Comparison of ENCODE assay signal across 1 cellular context in the genomic region with DNA sequence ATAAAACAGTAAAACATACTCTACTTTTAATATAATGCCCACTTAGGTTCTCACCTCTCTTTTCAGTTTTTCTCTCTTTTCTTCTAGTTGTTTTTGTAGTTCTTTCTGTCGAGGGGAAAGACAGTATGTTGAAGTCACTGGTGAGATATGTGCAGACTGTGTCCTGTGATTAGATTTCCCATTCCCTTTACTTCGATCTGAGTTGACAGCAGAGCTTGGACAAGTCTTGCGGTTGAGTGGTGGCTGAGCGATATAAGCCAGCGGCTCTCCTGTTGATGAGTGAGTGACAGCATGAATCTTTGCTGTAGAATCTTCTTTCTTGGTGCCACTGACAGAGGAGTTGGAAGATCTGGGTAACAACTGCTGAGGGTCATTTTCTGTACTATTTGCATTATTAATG.
TF ChIP-seq lines count a peak whose summit lies in the region.

No MANE protein-coding gene starts in this region.

TF ChIP-seq in K562, 482 proteins besides CTCF, POLR2A, EP300 and RAD21:
- TF ChIP-seq CREM (IDR thresholded peaks at IDR 0.05; ENCODE audit: low read depth) (no peak), CBX2 (IDR thresholded peaks at IDR 0.05; ENCODE audit: insufficient read depth, low read length, poor library complexity, severe bottlenecking) (no peak), NFIC (IDR thresholded peaks at IDR 0.05) (0 out of 2 replicates have a peak, but pooled peaks have one; percentile 10), C11orf30 (IDR thresholded peaks at IDR 0.05; ENCODE audit: low read depth) (no peak), CBFA2T2 (conservative IDR thresholded peaks at IDR 0.05) (peak; percentile 66), MEIS2 (IDR thresholded peaks at IDR 0.05; ENCODE audit: partially characterized antibody) (peak; percentile 71), SIN3A (IDR thresholded peaks at IDR 0.05; ENCODE audit: borderline replicate concordance in 2 of 2, control insufficient read depth in 1 of 2, low read depth in 2 of 2, low read length in 2 of 2) (no peak), CBFA2T3 (IDR thresholded peaks at IDR 0.05) (peak; percentile 79), ATF1 (CRISPR knock-in tag; IDR thresholded peaks at IDR 0.05) (no peak), ATF1 (tag; IDR thresholded peaks at IDR 0.05) (no peak), ZNF316 (IDR thresholded peaks at IDR 0.05) (no peak), TBL1XR1 (IDR thresholded peaks at IDR 0.05; ENCODE audit: low read length in 2 of 2) (no peak), KDM1A (IDR thresholded peaks at IDR 0.05) (peak; percentile 60 to 69), ZNF274 (IDR thresholded peaks at IDR 0.05; ENCODE audit: borderline replicate concordance, low read depth, low read length) (no peak), DMBX1 (CRISPR knock-in tag; IDR thresholded peaks at IDR 0.05; ENCODE audit: borderline replicate concordance) (peak; percentile 25; the same call in 1 of the 2 replicates), ZNF239 (CRISPR knock-in tag; IDR thresholded peaks at IDR 0.05) (no peak), CHD1 (IDR thresholded peaks at IDR 0.05; ENCODE audit: low read length) (no peak), KAT7 (CRISPR knock-in tag; IDR thresholded peaks at IDR 0.05; ENCODE audit: borderline replicate concordance) (no peak), ZNF165 (CRISPR knock-in tag; IDR thresholded peaks at IDR 0.05; ENCODE audit: borderline replicate concordance) (no peak), ZNF583 (CRISPR knock-in tag; IDR thresholded peaks at IDR 0.05) (peak; percentile 94; the same call in 1 of the 2 replicates), TCF3 (CRISPR knock-in tag; IDR thresholded peaks at IDR 0.05) (peak; percentile 82), SETDB1 (IDR thresholded peaks at IDR 0.05; ENCODE audit: low read length) (no peak), TEAD4 (IDR thresholded peaks at IDR 0.05; ENCODE audit: low read length) (peak; percentile 59), TEAD4 (CRISPR knock-in tag; IDR thresholded peaks at IDR 0.05; ENCODE audit: borderline replicate concordance) (no peak), TAL1 (IDR thresholded peaks at IDR 0.05) (peak; percentile 43; the same call in 1 of the 2 replicates), ZNF354B (CRISPR knock-in tag; IDR thresholded peaks at IDR 0.05) (no peak), PHF8 (IDR thresholded peaks at IDR 0.05; ENCODE audit: borderline replicate concordance, low read length) (no peak), ZNF282 (CRISPR knock-in tag; IDR thresholded peaks at IDR 0.05) (no peak), KLF16 (IDR thresholded peaks at IDR 0.05) (0 out of 2 replicates have a peak, but pooled peaks have one; percentile 16), POLR2AphosphoS5 (IDR thresholded peaks at IDR 0.05; ENCODE audit: control insufficient read depth, insufficient read depth, low read depth, low read length) (peak; percentile 44; the same call in 1 of the 2 replicates), ARID1B (IDR thresholded peaks at IDR 0.05) (peak; percentile 29), NCOR1 (IDR thresholded peaks at IDR 0.05) (peak; percentile 26; the same call in 1 of the 2 replicates), ZNF766 (CRISPR knock-in tag; conservative IDR thresholded peaks at IDR 0.05) (no peak)
- TF ChIP-seq, protein P1, sequence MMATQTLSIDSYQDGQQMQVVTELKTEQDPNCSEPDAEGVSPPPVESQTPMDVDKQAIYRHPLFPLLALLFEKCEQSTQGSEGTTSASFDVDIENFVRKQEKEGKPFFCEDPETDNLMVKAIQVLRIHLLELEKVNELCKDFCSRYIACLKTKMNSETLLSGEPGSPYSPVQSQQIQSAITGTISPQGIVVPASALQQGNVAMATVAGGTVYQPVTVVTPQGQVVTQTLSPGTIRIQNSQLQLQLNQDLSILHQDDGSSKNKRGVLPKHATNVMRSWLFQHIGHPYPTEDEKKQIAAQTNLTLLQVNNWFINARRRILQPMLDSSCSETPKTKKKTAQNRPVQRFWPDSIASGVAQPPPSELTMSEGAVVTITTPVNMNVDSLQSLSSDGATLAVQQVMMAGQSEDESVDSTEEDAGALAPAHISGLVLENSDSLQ (IDR thresholded peaks at IDR 0.05): peak; percentile 80
- TF ChIP-seq, protein P2, sequence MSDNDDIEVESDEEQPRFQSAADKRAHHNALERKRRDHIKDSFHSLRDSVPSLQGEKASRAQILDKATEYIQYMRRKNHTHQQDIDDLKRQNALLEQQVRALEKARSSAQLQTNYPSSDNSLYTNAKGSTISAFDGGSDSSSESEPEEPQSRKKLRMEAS (CRISPR knock-in tag; IDR thresholded peaks at IDR 0.05): no peak
- TF ChIP-seq, protein P3, sequence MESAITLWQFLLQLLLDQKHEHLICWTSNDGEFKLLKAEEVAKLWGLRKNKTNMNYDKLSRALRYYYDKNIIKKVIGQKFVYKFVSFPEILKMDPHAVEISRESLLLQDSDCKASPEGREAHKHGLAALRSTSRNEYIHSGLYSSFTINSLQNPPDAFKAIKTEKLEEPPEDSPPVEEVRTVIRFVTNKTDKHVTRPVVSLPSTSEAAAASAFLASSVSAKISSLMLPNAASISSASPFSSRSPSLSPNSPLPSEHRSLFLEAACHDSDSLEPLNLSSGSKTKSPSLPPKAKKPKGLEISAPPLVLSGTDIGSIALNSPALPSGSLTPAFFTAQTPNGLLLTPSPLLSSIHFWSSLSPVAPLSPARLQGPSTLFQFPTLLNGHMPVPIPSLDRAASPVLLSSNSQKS (CRISPR knock-in tag; IDR thresholded peaks at IDR 0.05): no peak
- TF ChIP-seq, protein P4, sequence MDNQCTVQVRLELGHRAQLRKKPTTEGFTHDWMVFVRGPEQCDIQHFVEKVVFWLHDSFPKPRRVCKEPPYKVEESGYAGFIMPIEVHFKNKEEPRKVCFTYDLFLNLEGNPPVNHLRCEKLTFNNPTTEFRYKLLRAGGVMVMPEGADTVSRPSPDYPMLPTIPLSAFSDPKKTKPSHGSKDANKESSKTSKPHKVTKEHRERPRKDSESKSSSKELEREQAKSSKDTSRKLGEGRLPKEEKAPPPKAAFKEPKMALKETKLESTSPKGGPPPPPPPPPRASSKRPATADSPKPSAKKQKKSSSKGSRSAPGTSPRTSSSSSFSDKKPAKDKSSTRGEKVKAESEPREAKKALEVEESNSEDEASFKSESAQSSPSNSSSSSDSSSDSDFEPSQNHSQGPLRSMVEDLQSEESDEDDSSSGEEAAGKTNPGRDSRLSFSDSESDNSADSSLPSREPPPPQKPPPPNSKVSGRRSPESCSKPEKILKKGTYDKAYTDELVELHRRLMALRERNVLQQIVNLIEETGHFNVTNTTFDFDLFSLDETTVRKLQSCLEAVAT (IDR thresholded peaks at IDR 0.05): peak in 1 of 2 experiments; percentile 45; a peak in 1 of 4 replicates
- TF ChIP-seq, protein P5, sequence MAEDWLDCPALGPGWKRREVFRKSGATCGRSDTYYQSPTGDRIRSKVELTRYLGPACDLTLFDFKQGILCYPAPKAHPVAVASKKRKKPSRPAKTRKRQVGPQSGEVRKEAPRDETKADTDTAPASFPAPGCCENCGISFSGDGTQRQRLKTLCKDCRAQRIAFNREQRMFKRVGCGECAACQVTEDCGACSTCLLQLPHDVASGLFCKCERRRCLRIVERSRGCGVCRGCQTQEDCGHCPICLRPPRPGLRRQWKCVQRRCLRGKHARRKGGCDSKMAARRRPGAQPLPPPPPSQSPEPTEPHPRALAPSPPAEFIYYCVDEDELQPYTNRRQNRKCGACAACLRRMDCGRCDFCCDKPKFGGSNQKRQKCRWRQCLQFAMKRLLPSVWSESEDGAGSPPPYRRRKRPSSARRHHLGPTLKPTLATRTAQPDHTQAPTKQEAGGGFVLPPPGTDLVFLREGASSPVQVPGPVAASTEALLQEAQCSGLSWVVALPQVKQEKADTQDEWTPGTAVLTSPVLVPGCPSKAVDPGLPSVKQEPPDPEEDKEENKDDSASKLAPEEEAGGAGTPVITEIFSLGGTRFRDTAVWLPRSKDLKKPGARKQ (CRISPR knock-in tag; IDR thresholded peaks at IDR 0.05): no peak
- TF ChIP-seq, protein P6, sequence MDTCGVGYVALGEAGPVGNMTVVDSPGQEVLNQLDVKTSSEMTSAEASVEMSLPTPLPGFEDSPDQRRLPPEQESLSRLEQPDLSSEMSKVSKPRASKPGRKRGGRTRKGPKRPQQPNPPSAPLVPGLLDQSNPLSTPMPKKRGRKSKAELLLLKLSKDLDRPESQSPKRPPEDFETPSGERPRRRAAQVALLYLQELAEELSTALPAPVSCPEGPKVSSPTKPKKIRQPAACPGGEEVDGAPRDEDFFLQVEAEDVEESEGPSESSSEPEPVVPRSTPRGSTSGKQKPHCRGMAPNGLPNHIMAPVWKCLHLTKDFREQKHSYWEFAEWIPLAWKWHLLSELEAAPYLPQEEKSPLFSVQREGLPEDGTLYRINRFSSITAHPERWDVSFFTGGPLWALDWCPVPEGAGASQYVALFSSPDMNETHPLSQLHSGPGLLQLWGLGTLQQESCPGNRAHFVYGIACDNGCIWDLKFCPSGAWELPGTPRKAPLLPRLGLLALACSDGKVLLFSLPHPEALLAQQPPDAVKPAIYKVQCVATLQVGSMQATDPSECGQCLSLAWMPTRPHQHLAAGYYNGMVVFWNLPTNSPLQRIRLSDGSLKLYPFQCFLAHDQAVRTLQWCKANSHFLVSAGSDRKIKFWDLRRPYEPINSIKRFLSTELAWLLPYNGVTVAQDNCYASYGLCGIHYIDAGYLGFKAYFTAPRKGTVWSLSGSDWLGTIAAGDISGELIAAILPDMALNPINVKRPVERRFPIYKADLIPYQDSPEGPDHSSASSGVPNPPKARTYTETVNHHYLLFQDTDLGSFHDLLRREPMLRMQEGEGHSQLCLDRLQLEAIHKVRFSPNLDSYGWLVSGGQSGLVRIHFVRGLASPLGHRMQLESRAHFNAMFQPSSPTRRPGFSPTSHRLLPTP (IDR thresholded peaks at IDR 0.05; ENCODE audit: borderline replicate concordance, extremely low read depth, insufficient read length): no peak
TF ChIP-seq in K562: peak in this region for 16.
